ENCODE assay signal across 2 cellular contexts in the genomic region with DNA sequence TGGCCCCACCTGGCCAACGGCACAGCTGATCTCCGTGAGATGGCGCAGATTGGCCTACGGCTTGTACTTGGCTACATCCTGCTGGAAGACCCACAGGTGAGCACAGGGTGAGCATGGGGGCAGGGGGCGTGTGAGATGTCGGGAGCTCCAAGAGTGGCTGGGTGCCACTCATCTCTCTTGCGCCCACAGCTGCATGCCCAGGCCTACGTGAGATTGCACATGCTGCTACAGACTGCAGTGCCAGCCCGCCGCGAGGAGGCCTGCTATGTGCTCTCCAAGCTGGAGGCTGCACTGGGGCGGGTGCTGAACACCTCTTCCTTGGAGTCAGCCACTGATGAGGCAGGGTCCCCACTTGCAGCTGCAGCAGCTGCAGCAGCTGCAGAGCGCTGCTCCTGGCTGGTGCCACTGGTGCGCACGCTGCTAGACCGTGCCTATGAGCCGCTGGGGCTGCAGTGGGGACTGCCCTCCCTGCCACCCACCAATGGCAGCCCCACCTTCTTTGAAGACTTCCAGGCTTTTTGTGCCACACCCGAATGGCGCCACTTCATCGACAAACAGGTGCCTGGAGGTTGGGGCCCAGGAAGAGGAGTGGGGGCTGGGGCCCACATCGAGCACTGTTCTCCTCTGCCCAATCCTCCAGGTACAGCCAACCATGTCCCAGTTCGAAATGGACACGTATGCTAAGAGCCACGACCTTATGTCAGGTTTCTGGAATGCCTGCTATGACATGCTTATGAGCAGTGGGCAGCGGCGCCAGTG.
A peak's percentile ranks its signal among the peaks of the same experiment; 100 is the strongest.
TF ChIP-seq lines count a peak whose summit lies in the region.

No MANE protein-coding gene starts in this region.

TF ChIP-seq in HepG2, 621 proteins besides CTCF, POLR2A, EP300 and RAD21:
- no peak for TF ChIP-seq HNF4A (CRISPR knock-in tag; IDR thresholded peaks at IDR 0.05)
- TF ChIP-seq ZC3H4 (CRISPR knock-in tag; IDR thresholded peaks at IDR 0.05; ENCODE audit: borderline replicate concordance): no peak
- no peak for TF ChIP-seq HIVEP1 (CRISPR knock-in tag; IDR thresholded peaks at IDR 0.05)
- no peak for TF ChIP-seq ZNF569 (CRISPR knock-in tag; IDR thresholded peaks at IDR 0.05; ENCODE audit: borderline replicate concordance)
- TF ChIP-seq, protein P1, sequence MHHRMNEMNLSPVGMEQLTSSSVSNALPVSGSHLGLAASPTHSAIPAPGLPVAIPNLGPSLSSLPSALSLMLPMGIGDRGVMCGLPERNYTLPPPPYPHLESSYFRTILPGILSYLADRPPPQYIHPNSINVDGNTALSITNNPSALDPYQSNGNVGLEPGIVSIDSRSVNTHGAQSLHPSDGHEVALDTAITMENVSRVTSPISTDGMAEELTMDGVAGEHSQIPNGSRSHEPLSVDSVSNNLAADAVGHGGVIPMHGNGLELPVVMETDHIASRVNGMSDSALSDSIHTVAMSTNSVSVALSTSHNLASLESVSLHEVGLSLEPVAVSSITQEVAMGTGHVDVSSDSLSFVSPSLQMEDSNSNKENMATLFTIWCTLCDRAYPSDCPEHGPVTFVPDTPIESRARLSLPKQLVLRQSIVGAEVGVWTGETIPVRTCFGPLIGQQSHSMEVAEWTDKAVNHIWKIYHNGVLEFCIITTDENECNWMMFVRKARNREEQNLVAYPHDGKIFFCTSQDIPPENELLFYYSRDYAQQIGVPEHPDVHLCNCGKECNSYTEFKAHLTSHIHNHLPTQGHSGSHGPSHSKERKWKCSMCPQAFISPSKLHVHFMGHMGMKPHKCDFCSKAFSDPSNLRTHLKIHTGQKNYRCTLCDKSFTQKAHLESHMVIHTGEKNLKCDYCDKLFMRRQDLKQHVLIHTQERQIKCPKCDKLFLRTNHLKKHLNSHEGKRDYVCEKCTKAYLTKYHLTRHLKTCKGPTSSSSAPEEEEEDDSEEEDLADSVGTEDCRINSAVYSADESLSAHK (CRISPR knock-in tag; IDR thresholded peaks at IDR 0.05; ENCODE audit: borderline replicate concordance): no peak
- TF ChIP-seq PCBP2 (optimal IDR thresholded peaks at IDR 0.05; ENCODE audit: low read depth, low read length, poor library complexity, severe bottlenecking): no peak
- no peak for TF ChIP-seq SMAD3 (CRISPR knock-in tag; IDR thresholded peaks at IDR 0.05)
- TF ChIP-seq GZF1 (CRISPR knock-in tag; IDR thresholded peaks at IDR 0.05): no peak
- TF ChIP-seq ZMAT3 (CRISPR knock-in tag; conservative IDR thresholded peaks at IDR 0.05): no peak
- TF ChIP-seq ZNF160 (CRISPR knock-in tag; IDR thresholded peaks at IDR 0.05): no peak
- no peak for TF ChIP-seq ZNF83 (CRISPR knock-in tag; IDR thresholded peaks at IDR 0.05; ENCODE audit: borderline replicate concordance)
- no peak for TF ChIP-seq ZNF724P (CRISPR knock-in tag; IDR thresholded peaks at IDR 0.05; ENCODE audit: borderline replicate concordance)
- TF ChIP-seq ZNF546 (CRISPR knock-in tag; conservative IDR thresholded peaks at IDR 0.05): no peak
- TF ChIP-seq, protein P2, sequence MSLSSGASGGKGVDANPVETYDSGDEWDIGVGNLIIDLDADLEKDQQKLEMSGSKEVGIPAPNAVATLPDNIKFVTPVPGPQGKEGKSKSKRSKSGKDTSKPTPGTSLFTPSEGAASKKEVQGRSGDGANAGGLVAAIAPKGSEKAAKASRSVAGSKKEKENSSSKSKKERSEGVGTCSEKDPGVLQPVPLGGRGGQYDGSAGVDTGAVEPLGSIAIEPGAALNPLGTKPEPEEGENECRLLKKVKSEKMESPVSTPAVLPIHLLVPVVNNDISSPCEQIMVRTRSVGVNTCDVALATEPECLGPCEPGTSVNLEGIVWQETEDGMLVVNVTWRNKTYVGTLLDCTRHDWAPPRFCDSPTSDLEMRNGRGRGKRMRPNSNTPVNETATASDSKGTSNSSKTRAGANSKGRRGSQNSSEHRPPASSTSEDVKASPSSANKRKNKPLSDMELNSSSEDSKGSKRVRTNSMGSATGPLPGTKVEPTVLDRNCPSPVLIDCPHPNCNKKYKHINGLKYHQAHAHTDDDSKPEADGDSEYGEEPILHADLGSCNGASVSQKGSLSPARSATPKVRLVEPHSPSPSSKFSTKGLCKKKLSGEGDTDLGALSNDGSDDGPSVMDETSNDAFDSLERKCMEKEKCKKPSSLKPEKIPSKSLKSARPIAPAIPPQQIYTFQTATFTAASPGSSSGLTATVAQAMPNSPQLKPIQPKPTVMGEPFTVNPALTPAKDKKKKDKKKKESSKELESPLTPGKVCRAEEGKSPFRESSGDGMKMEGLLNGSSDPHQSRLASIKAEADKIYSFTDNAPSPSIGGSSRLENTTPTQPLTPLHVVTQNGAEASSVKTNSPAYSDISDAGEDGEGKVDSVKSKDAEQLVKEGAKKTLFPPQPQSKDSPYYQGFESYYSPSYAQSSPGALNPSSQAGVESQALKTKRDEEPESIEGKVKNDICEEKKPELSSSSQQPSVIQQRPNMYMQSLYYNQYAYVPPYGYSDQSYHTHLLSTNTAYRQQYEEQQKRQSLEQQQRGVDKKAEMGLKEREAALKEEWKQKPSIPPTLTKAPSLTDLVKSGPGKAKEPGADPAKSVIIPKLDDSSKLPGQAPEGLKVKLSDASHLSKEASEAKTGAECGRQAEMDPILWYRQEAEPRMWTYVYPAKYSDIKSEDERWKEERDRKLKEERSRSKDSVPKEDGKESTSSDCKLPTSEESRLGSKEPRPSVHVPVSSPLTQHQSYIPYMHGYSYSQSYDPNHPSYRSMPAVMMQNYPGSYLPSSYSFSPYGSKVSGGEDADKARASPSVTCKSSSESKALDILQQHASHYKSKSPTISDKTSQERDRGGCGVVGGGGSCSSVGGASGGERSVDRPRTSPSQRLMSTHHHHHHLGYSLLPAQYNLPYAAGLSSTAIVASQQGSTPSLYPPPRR (CRISPR knock-in tag; IDR thresholded peaks at IDR 0.05; ENCODE audit: borderline replicate concordance): no peak
- no peak for TF ChIP-seq SMYD3 (CRISPR knock-in tag; IDR thresholded peaks at IDR 0.05)
- no peak for TF ChIP-seq KDM3A (CRISPR knock-in tag; IDR thresholded peaks at IDR 0.05; ENCODE audit: low read depth)
- TF ChIP-seq KDM6A (CRISPR knock-in tag; IDR thresholded peaks at IDR 0.05; ENCODE audit: low read depth): no peak

TF ChIP-seq in K562, 482 proteins besides CTCF, POLR2A, EP300 and RAD21:
- TF ChIP-seq ZNF146 (CRISPR knock-in tag; IDR thresholded peaks at IDR 0.05; ENCODE audit: unreplicated experiment): no peak
- TF ChIP-seq SPI1 (IDR thresholded peaks at IDR 0.05; ENCODE audit: borderline replicate concordance, low read depth, low read length): no peak
- 0 out of 2 replicates have a peak, but pooled peaks have one; percentile 60 for TF ChIP-seq ZNF282 (CRISPR knock-in tag; IDR thresholded peaks at IDR 0.05)
- no peak for TF ChIP-seq NFATC3 (IDR thresholded peaks at IDR 0.05)
- TF ChIP-seq, protein P3, sequence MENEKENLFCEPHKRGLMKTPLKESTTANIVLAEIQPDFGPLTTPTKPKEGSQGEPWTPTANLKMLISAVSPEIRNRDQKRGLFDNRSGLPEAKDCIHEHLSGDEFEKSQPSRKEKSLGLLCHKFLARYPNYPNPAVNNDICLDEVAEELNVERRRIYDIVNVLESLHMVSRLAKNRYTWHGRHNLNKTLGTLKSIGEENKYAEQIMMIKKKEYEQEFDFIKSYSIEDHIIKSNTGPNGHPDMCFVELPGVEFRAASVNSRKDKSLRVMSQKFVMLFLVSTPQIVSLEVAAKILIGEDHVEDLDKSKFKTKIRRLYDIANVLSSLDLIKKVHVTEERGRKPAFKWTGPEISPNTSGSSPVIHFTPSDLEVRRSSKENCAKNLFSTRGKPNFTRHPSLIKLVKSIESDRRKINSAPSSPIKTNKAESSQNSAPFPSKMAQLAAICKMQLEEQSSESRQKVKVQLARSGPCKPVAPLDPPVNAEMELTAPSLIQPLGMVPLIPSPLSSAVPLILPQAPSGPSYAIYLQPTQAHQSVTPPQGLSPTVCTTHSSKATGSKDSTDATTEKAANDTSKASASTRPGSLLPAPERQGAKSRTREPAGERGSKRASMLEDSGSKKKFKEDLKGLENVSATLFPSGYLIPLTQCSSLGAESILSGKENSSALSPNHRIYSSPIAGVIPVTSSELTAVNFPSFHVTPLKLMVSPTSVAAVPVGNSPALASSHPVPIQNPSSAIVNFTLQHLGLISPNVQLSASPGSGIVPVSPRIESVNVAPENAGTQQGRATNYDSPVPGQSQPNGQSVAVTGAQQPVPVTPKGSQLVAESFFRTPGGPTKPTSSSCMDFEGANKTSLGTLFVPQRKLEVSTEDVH (IDR thresholded peaks at IDR 0.05; ENCODE audit: low read depth, partially characterized antibody): no peak
TF ChIP-seq in K562: peak in this region for 1.
